In the genomic region with DNA sequence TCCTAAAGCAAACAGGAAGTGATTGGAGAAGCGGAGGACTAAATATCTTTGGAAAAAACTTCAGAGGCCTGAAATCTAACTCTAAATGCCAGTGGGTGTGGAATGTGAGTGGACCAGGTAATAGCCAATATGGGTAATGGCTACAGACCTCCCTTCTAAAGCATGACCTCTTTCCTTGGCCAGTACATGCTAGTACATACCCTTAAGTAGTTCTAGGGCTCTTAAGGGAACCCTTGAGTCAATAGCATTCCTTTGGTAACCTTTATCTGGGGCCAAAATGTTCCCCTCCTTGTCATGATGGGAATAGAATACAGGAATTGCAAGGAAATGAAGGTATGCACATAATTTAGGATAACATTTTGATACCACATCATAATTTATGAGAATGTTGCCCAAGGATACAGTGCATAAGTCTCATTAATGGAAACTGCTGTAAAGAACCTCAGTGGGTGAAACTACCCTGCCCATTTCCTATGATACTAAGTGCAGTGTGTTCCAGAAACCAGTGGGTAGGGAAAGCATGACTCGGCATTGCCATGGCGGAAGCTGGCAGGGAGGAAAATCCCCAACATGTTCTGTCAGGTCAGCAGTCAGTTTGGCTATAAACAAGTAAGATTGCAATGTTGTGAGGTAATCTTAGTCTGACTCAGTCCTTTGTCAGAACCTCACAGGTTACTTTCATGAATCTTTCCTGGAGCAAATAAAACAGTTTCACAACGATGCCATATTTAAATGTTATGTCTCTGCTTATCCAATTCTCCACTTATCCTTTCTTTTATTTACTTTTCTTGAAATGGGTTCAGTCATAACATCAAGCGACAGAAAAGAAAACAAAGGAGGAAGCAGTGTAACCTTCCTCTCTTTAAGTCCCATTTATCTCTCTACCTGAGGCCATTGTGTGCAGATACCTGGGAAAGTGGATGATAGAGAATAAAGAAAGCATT, we compare ENCODE assay signal across 8 cellular contexts. TPM values are rescaled to one million over a fixed set of nuclear protein-coding genes. Genes with fewer than 3 reads are reported as not detected.
DNase-seq lines count a peak whose midpoint lies in the region; ATAC-seq and TF ChIP-seq lines count a peak whose summit lies in the region.

No MANE protein-coding gene starts in this region.

- ATAC-seq in GM19455 (IDR thresholded peaks at IDR 0.05; ENCODE audit: unreplicated experiment) = peak; percentile 58
- ATAC-seq in HG03457 (IDR thresholded peaks at IDR 0.05; ENCODE audit: unreplicated experiment) = peak; percentile 87

- H3K27me3 Mint-ChIP-seq in Caco-2 (ENCODE audit: insufficient read depth, unreplicated experiment) = no peaks in the 10 kb centered on the region

- no peaks in the 10 kb centered on the region for H3K9me3 ChIP-seq in Caco-2

- H3K27ac ChIP-seq in skin epidermis = peak overlapping the region in 20 of 21 experiments; percentile 35 to 82 (median 72)

- H3K36me3 ChIP-seq in Caco-2 (ENCODE audit: control insufficient read depth, insufficient read depth, low read length) = no peaks in the 10 kb centered on the region

- DNase-seq in Caco-2 = peak; percentile 61 to 65
- DNase-seq in activated CD4-positive, alpha-beta T cell treated with anti-CD3 and anti-CD28 coated beads for 48 hours = peak; percentile 81
- peak; percentile 76 for DNase-seq in fibroblast of the conjunctiva (ENCODE audit: low read depth)
- no peak for DNase-seq in amygdala (lab: John Stamatoyannopoulos, UW)
- DNase-seq in head of caudate nucleus = no peak

- no peak overlapping the region for H3K4me3 Mint-ChIP-seq in Caco-2 (ENCODE audit: unreplicated experiment)

- CTCF ChIA-PET in Caco-2 (lab: Charles Lee) = no interaction called here

- BruUV-seq in Caco-2 (replicated peaks; lab: Mats Ljungman, UMichigan) = no TSS peak

- POLR2A ChIA-PET in Caco-2 (lab: Charles Lee) = no interaction called here

- H3K4me1 Mint-ChIP-seq in Caco-2 (ENCODE audit: low read depth, unreplicated experiment) = no peaks in the 10 kb centered on the region

- intact Hi-C loops in Caco-2 (cut with micrococcal nuclease; ENCODE audit: unreplicated experiment) = loop anchor here (1.0 kb wide), 2 partner anchors 20 to 23 kb away; no protein-coding TSS in a partner anchor
- intact Hi-C loops in head of caudate nucleus (cut with DNase I) = no loop called here

- peaks cover 25% of the 10 kb centered on the region for H3K4me1 ChIP-seq in Caco-2

- no peaks in the 10 kb centered on the region for H3K27me3 ChIP-seq in Caco-2 (replicated peaks; ENCODE audit: control insufficient read depth, insufficient read depth, low read length)

- H3K36me3 Mint-ChIP-seq in Caco-2 (ENCODE audit: insufficient read depth, unreplicated experiment) = no peaks in the 10 kb centered on the region

- H3K27ac Mint-ChIP-seq in Caco-2 (ENCODE audit: unreplicated experiment) = peak overlapping the region; percentile 91

- H3K9me3 Mint-ChIP-seq in Caco-2 (ENCODE audit: unreplicated experiment) = no peaks in the 10 kb centered on the region

- H3K4me3 ChIP-seq in Caco-2 (ENCODE audit: low read depth, low read length) = no peak overlapping the region
- no peak overlapping the region for H3K4me3 ChIP-seq in skin epidermis

- no peak for TF ChIP-seq CTCF in Caco-2 (IDR thresholded peaks at IDR 0.05; ENCODE audit: insufficient read depth in 1 of 2, low read depth in 1 of 2, low read length in 1 of 2, severe bottlenecking in 1 of 2, unreplicated experiment in 1 of 2)

RNA-seq across cellular contexts. Expression of gene RAP2B, which starts 23.5 kb away (rescaled TPM):
- 11.5 and 13.2 TPM in 2 replicates for total RNA-seq in Caco-2 (2022)

Comparison
In these comparisons a context has a peak if more than half of its experiments do, and no peak if none do; other contexts are left out.
1. DNase-seq: peak in Caco-2 (2 of 2), activated CD4-positive, alpha-beta T cell treated with anti-CD3 and anti-CD28 coated beads for 48 hours (single experiment) and fibroblast of the conjunctiva (single experiment); none in amygdala (0 of 56) and head of caudate nucleus (0 of 42).